In the genomic region with DNA sequence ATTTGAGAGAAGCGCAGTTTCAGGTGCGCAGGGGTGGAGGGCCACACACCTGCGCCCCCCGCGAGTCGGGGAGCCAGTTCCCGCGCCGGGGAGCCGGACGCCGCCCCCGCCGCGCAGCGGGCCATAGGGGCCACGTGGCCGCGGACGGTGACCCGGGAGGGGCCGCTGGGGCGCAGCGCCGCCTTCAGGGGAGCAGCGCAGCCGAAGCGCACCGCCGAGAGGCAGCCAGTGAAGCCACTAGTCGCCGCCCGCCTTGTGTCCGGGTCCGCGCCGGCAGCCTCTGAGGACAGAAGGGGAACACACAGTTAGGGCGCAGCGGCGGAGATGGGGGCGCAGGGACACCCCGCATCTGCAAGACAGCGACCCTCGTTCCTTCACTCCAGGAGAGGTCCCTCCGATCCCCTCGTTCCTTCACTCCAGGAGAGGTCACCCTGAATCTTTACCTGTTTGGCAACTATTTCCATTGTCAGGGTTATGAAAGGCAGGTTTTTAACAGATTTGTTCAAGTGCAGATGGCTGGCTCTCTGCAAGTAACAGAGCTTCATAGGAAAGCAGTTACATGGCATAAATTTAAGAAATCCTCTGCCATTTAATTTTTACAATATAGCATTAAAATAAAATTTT, we compare ENCODE assay signal across 7 cellular contexts.
DNase-seq lines count a peak whose midpoint lies in the region; ATAC-seq, FAIRE-seq and TF ChIP-seq lines count a peak whose summit lies in the region.
"Not testable (repeated sequence)": the region's sequence is repeated elsewhere in the genome, so short reads cannot be mapped to it uniquely, and the experiment has no call there.

No MANE protein-coding gene starts in this region.

- H3K4me3 ChIP-seq in RWPE2 (ENCODE audit: severe bottlenecking); K562; lower lobe of right lung; pancreas: not testable (repeated sequence)

- DNase-seq in RWPE2 (ENCODE audit: low spot score); K562 (ENCODE audit: extremely low read depth in 1 of 4, low spot score in 3 of 4); Right ventricle myocardium inferior (ENCODE audit: missing footprints); left cardiac atrium; lower lobe of right lung; pancreas: not testable (repeated sequence)

- H4K20me1 ChIP-seq in K562 (replicated peaks; ENCODE audit: control insufficient read depth, insufficient read depth, low read length) = not testable (repeated sequence)

- in situ Hi-C loops in K562 (cut with MboI) = not testable (repeated sequence)

- H3K9me3 ChIP-seq in RWPE2 (ENCODE audit: severe bottlenecking); K562 (replicated peaks; ENCODE audit: control insufficient read depth, insufficient read depth, low read depth, low read length); lower lobe of right lung; pancreas: not testable (repeated sequence)

- H3K4me2 ChIP-seq in K562 (ENCODE audit: insufficient read depth, low read length) = not testable (repeated sequence)

- not testable (repeated sequence) for H2AFZ ChIP-seq in K562 (ENCODE audit: low read depth, low read length)

- not testable (repeated sequence) for TF ChIP-seq EP300 in K562 (IDR thresholded peaks at IDR 0.05; ENCODE audit: low read length)

- not testable (repeated sequence) for FAIRE-seq in K562 (lab: Jason Lieb, UNC); pancreas (lab: Jason Lieb, UNC)

- POLR2A ChIA-PET in K562 (lab: Yijun Ruan, JAX) = not testable (repeated sequence)

- WGBS in K562 (ENCODE audit: insufficient coverage, low coverage, missing lambda C conversion rate) = no CpG with 5 or more reads among the region's 46 CpGs
- no CpG with 5 or more reads among the region's 46 CpGs for WGBS in pancreas, 2 donors

- not testable (repeated sequence) for H3K9me1 ChIP-seq in K562 (ENCODE audit: control insufficient read depth, insufficient read depth, low read length)

- ATAC-seq in HG02885 (IDR thresholded peaks at IDR 0.05; ENCODE audit: poor library complexity, unreplicated experiment) = peak; percentile 51
- ATAC-seq in RWPE2 (ENCODE audit: low read depth) = peak; percentile 45; the same call in 2 of the 3 replicates
- ATAC-seq in K562 = peak; percentile 99
- peak; percentile 26 for ATAC-seq in Right ventricle myocardium inferior
- peak; percentile 30 to 77 for ATAC-seq in left cardiac atrium
- peak; percentile 40 to 53 for ATAC-seq in lower lobe of right lung
- ATAC-seq in pancreas = peak in 3 of 4 donors; percentile 56 to 98 (median 74)

- TF ChIP-seq POLR2A in K562 (conservative IDR thresholded peaks at IDR 0.05) = not testable (repeated sequence)

- H3K27ac ChIP-seq in RWPE2 (ENCODE audit: poor library complexity, severe bottlenecking); K562 (ENCODE audit: extremely low read depth, low read depth, low read length); lower lobe of right lung; pancreas: not testable (repeated sequence)

- H3K9ac ChIP-seq in K562 (ENCODE audit: insufficient read depth in 1 of 2, low read depth in 2 of 2, low read length in 2 of 2) = not testable (repeated sequence)

- not testable (repeated sequence) for TF ChIP-seq RAD21 in K562 (CRISPR knock-in tag; conservative IDR thresholded peaks at IDR 0.05 in 1 of 2, IDR thresholded peaks at IDR 0.05 in 1 of 2)

- H3K36me3 ChIP-seq in RWPE2 (ENCODE audit: low read depth); K562 (ENCODE audit: control insufficient read depth, insufficient read depth, low read length); lower lobe of right lung; pancreas: not testable (repeated sequence)

- not testable (repeated sequence) for TF ChIP-seq CTCF in RWPE2 (IDR thresholded peaks at IDR 0.05; ENCODE audit: poor library complexity, severe bottlenecking); K562 (IDR thresholded peaks at IDR 0.05 in 2 of 3, conservative IDR thresholded peaks at IDR 0.05 in 1 of 3; ENCODE audit: insufficient read depth in 2 of 3, low read depth in 1 of 3, low read length in 3 of 3); lower lobe of right lung (IDR thresholded peaks at IDR 0.05); pancreas (IDR thresholded peaks at IDR 0.05)

- CTCF ChIA-PET in K562 (lab: Yijun Ruan, JAX; ENCODE audit: low intra/inter-chr PET ratio) = not testable (repeated sequence)

- not testable (repeated sequence) for H3K4me1 ChIP-seq in RWPE2 (ENCODE audit: insufficient read depth, poor library complexity, severe bottlenecking); K562 (replicated peaks in 1 of 2; ENCODE audit: control insufficient read depth in 2 of 2, insufficient read depth in 2 of 2, low read length in 2 of 2); lower lobe of right lung; pancreas

- H3K27me3 ChIP-seq in RWPE2 (ENCODE audit: insufficient read depth, poor library complexity, severe bottlenecking); K562 (ENCODE audit: control insufficient read depth in 2 of 2, insufficient read depth in 2 of 2, low read length in 2 of 2); lower lobe of right lung (ENCODE audit: low read depth); pancreas: not testable (repeated sequence)

- intact Hi-C loops in K562 (cut with micrococcal nuclease); Right ventricle myocardium inferior (cut with DNase I); left cardiac atrium (cut with DNase I); lower lobe of right lung (cut with DNase I); pancreas (cut with DNase I): not testable (repeated sequence)

- BruUV-seq in K562 (replicated peaks; lab: Mats Ljungman, UMichigan) = TSS peak; percentile 97

- not testable (repeated sequence) for H3K79me2 ChIP-seq in K562 (ENCODE audit: control insufficient read depth, insufficient read depth, low read length)

Comparison
In these comparisons a context has a peak if more than half of its experiments do, and no peak if none do; other contexts are left out.
1. ATAC-seq: peak in every context shown above with its lines; median percentile 99 in K562; 74 in pancreas; 54 in left cardiac atrium; 51 in HG02885; 46 in lower lobe of right lung; 45 in RWPE2; 26 in Right ventricle myocardium inferior.